Comparison of ENCODE assay signal across 26 cellular contexts in the genomic region with DNA sequence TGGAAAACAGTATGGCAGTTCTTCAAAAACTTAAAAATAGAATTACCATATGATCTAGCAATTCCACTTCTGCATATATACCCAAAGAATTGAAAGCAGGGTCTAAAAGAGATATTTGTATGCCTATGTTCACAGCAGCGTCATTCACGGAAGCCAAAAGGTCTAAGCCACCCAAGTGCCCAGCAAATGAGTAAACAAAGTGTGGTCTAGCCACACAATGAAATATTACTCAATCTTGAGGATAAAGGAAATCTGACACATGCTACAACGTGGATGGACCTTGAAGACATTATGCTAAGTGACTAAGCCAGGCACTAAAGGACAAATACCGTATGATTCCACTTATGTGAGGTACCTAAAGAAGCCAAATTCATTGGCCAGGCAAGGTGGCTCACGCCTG. TPM values are rescaled to one million over a fixed set of nuclear protein-coding genes. Genes with fewer than 3 reads are reported as not detected.
DNase-seq lines count a peak whose midpoint lies in the region; TF ChIP-seq lines count a peak whose summit lies in the region.
"Had no signal": no experiment of that assay in that cellular context is flagged by ENCODE, and none has a peak within 500 bp of the region (broad histone marks: within the 10 kb centered on the region; RNA-seq: fewer than 3 reads in every experiment).

No MANE protein-coding gene starts in this region.

- H3K27ac ChIP-seq in epithelial cell of prostate (no peak overlapping the region), tibial artery (no peak overlapping the region), stomach (no peak overlapping the region), caudate nucleus (ENCODE audit: low read depth, low read length) (no peak overlapping the region)
- H3K27ac ChIP-seq: foreskin keratinocyte, heart right ventricle, ovary, VCaP had no signal

- WGBS in stomach, 5 donors, result 72 to 76% (median 75%) methylated on average over 5 of the region's 5 CpGs

- TF ChIP-seq POLR2A in stomach (IDR thresholded peaks at IDR 0.05), result no peak

- TF ChIP-seq CTCF in tibial artery (IDR thresholded peaks at IDR 0.05) (no peak), stomach (IDR thresholded peaks at IDR 0.05) (no peak)

- CTCF ChIA-PET in HEK293T (lab: Yijun Ruan, JAX), result interaction anchor here (0.6 kb wide), 1 partner anchor 284 kb away, joined by 3 read pairs; no protein-coding TSS in a partner anchor

- DNase-seq in A172 (ENCODE audit: low spot score) (peak; percentile 50), HPDE6-E6E7 (ENCODE audit: extremely low spot score) (peak; percentile 25), RPMI7951 (ENCODE audit: low read depth) (peak; percentile 61), epithelial cell of prostate (ENCODE audit: low read depth, low spot score) (peak; percentile 24), HEK293T (ENCODE audit: extremely low spot score) (no peak), tibial artery (no peak), stomach (no peak), caudate nucleus (lab: John Stamatoyannopoulos, UW) (no peak)
- DNase-seq: activated CD4-positive, alpha-beta T cell treated with anti-CD3 and anti-CD28 coated beads for 48 hours; activated CD8-positive, alpha-beta memory T cell treated with anti-CD3 and anti-CD28 coated beads for 24 hours; activated effector memory CD4-positive, alpha-beta T cell treated with anti-CD3 and anti-CD28 coated beads, Interleukin-2, amount 50 U/mL, for 16 hours; activated naive CD8-positive, alpha-beta T cell treated with anti-CD3 and anti-CD28 coated beads, Interleukin-2, amount 10 ng/mL, durations not matched to agents 7 days and 5 days; CD8-positive, alpha-beta memory T cell; DMS 273 treated with DMSO at 0.1 percent for 48 hours; heart right ventricle; KG1; NCI-H1105; NCI-H2107; NCI-H774; nephron progenitor cell; ovary; stimulated activated CD4-positive, alpha-beta T cell treated with anti-CD3 and anti-CD28 coated beads, Interleukin-2, amount 100 ng/mL, for 24 hours had no signal

- POLR2A ChIA-PET in HEK293T (lab: Yijun Ruan, JAX), result no interaction called here

- H3K4me1 ChIP-seq in tibial artery (no peaks in the 10 kb centered on the region), stomach (no peaks in the 10 kb centered on the region)
- H3K4me1 ChIP-seq: heart right ventricle had no signal

- intact Hi-C loops in tibial artery (cut with DNase I; ENCODE audit: low total_unique reads) (no loop called here), stomach (cut with DNase I; ENCODE audit: low total_unique reads) (no loop called here)

- TF ChIP-seq EP300 in stomach (IDR thresholded peaks at IDR 0.05), result no peak

- H3K9me3 ChIP-seq in tibial artery, result no peaks in the 10 kb centered on the region
- no peaks in the 10 kb centered on the region for H3K9me3 ChIP-seq in stomach
- H3K9me3 ChIP-seq: heart right ventricle, ovary had no signal

- H3K36me3 ChIP-seq in tibial artery (no peaks in the 10 kb centered on the region), stomach (no peaks in the 10 kb centered on the region)
- H3K36me3 ChIP-seq: heart right ventricle, ovary had no signal

- H3K4me3 ChIP-seq in tibial artery, result no peak overlapping the region
- H3K4me3 ChIP-seq in stomach, result no peak overlapping the region
- H3K4me3 ChIP-seq: heart right ventricle, lung, ovary, smooth muscle cell had no signal

- peaks cover 0 to 23% of the 10 kb centered on the region in 2 donors for H3K27me3 ChIP-seq in tibial artery
- peaks cover 0 to 35% (median 0%) of the 10 kb centered on the region in 3 donors for H3K27me3 ChIP-seq in stomach
- H3K27me3 ChIP-seq: ovary had no signal

TF ChIP-seq in HEK293T, 16 proteins besides CTCF, POLR2A, EP300 and RAD21:
- no peak for TF ChIP-seq TARDBP (IDR thresholded peaks at IDR 0.05)
- TF ChIP-seq FOXM1 (IDR thresholded peaks at IDR 0.05; ENCODE audit: borderline replicate concordance), result no peak
- no peak for TF ChIP-seq NFRKB (IDR thresholded peaks at IDR 0.05)
- TF ChIP-seq FOXK2 (IDR thresholded peaks at IDR 0.05), result no peak
- TF ChIP-seq BHLHE40 (IDR thresholded peaks at IDR 0.05; ENCODE audit: borderline replicate concordance), result no peak
- no peak for TF ChIP-seq ELF4 (IDR thresholded peaks at IDR 0.05)

RNA-seq across cellular contexts. Expression of a gene that starts 11.1 kb away (rescaled TPM):
- total RNA-seq in A172 (2014; rRNA removed; shearing (Covaris generic)), result 20.7 and 30.2 TPM in 2 replicates
- total RNA-seq in RPMI7951 (2014; rRNA removed; shearing (Covaris generic)), result 34.1 and 37.7 TPM in 2 replicates
- 10 to 100 TPM in 3 of 5 donors, 1 to 10 TPM in 1, under 1 TPM in 1; 0.87 to 21.9 (median 10.8) TPM for total RNA-seq in stomach
- polyA plus RNA-seq in stomach, result 10 to 100 TPM; 12.5 to 13.1 (median 12.8) TPM

Comparison
In these comparisons a context has a peak if more than half of its experiments do, and no peak if none do; other contexts are left out.
1. DNase-seq: peak in A172 (single experiment), HPDE6-E6E7 (single experiment), RPMI7951 (single experiment) and epithelial cell of prostate (single experiment); none in HEK293T (single experiment), tibial artery (0 of 2), stomach (single experiment) and caudate nucleus (0 of 61).